Comparison of ENCODE assay signal across 8 cellular contexts in the genomic region with DNA sequence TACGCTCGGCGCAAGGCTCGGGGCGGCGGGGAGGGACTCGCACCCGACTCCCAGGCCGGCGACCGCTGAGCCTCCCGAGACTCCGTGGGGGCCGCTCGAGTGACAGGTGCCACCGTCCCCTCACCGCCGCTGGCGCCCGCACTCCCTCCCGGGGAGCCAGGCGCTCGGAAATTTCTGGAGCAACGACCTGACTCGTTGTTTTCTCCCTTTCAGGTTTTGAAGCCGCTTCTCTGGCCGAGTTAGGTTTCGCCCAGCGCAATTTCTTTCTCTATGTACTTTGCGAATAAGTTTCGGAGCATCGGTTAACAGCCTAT.
DNase-seq lines count a peak whose midpoint lies in the region; ATAC-seq and TF ChIP-seq lines count a peak whose summit lies in the region.
"Not testable (repeated sequence)": the region's sequence is repeated elsewhere in the genome, so short reads cannot be mapped to it uniquely, and the experiment has no call there.

No MANE protein-coding gene starts in this region.

- not testable (repeated sequence) for H3K36me3 ChIP-seq in CD8-positive, alpha-beta T cell (ENCODE audit: insufficient read depth, low read length)
- peaks cover 15% of the 10 kb centered on the region for H3K36me3 ChIP-seq in neuron (ENCODE audit: insufficient read depth, low read length)

- TF ChIP-seq CTCF in CD8-positive, alpha-beta T cell (IDR thresholded peaks at IDR 0.05); cardiac fibroblast (IDR thresholded peaks at IDR 0.05; ENCODE audit: low read depth, low read length): not testable (repeated sequence)

- peaks cover 18% of the 10 kb centered on the region for H3K4me1 ChIP-seq in CD8-positive, alpha-beta T cell (ENCODE audit: insufficient read depth, low read length)
- not testable (repeated sequence) for H3K4me1 ChIP-seq in neuron (ENCODE audit: insufficient read depth, low read length)

- peak overlapping the region; percentile 84 for H3K27ac Mint-ChIP-seq in CD8-positive, alpha-beta T cell
- H3K27ac Mint-ChIP-seq in activated CD4-positive, alpha-beta memory T cell treated with anti-CD3 and anti-CD28 coated beads for 36 hours, result not testable (repeated sequence)
- H3K27ac Mint-ChIP-seq in stimulated activated memory B cell treated with anti-CD40 and anti-IgM and Interleukin-4, amounts not matched to agents 10 μg/mL and 1 μg/mL and 100 μg/mL, for 72 hours, result peak overlapping the region; percentile 69

- POLR2A ChIA-PET in CD8-positive, alpha-beta T cell (lab: Charles Lee); HEK293T (lab: Yijun Ruan, JAX); activated CD4-positive, alpha-beta memory T cell treated with anti-CD3 and anti-CD28 coated beads for 36 hours (lab: Charles Lee): not testable (repeated sequence)

- peak; percentile 16 for ATAC-seq in CD8-positive, alpha-beta T cell
- not testable (repeated sequence) for ATAC-seq in stimulated activated memory B cell treated with anti-CD40 and anti-IgM and Interleukin-4, amounts not matched to agents 10 μg/mL and 1 μg/mL and 100 μg/mL, for 72 hours

- H3K9me3 ChIP-seq in CD8-positive, alpha-beta T cell (ENCODE audit: low read length); neuron (ENCODE audit: low read length): not testable (repeated sequence)

- DNase-seq in CD8-positive, alpha-beta T cell, result peak in 5 of 7 experiments; percentile 6 to 43 (median 26)
- DNase-seq in HEK293T (ENCODE audit: extremely low spot score) (peak; percentile 11), NCI-H2227 (lab: John Stamatoyannopoulos, UW; ENCODE audit: unreplicated experiment) (peak; percentile 33), cardiac fibroblast (ENCODE audit: low read depth in 2 of 2) (peak; percentile 1 to 11), hepatic stellate cell (ENCODE audit: low spot score) (peak; percentile 2)
- DNase-seq in activated CD4-positive, alpha-beta memory T cell treated with anti-CD3 and anti-CD28 coated beads for 36 hours, result peak; percentile 55

- peak overlapping the region; percentile 64 for H3K27ac ChIP-seq in CD8-positive, alpha-beta T cell (ENCODE audit: low read depth, low read length)

- H3K9me3 Mint-ChIP-seq in CD8-positive, alpha-beta T cell; activated CD4-positive, alpha-beta memory T cell treated with anti-CD3 and anti-CD28 coated beads for 36 hours; stimulated activated memory B cell treated with anti-CD40 and anti-IgM and Interleukin-4, amounts not matched to agents 10 μg/mL and 1 μg/mL and 100 μg/mL, for 72 hours: not testable (repeated sequence)

- H3K27me3 ChIP-seq in CD8-positive, alpha-beta T cell (ENCODE audit: insufficient read depth, low read length); neuron (ENCODE audit: insufficient read depth, low read length): not testable (repeated sequence)

- peak overlapping the region; percentile 59 for H3K4me3 ChIP-seq in CD8-positive, alpha-beta T cell (ENCODE audit: low read depth, low read length)
- peak overlapping the region; percentile 64 to 66 for H3K4me3 ChIP-seq in cardiac fibroblast (replicated peaks in 1 of 2; ENCODE audit: low read depth in 2 of 2, low read length in 2 of 2)
- H3K4me3 ChIP-seq in neuron (ENCODE audit: low read length), result peak overlapping the region; percentile 93

- CTCF ChIA-PET in CD8-positive, alpha-beta T cell (lab: Charles Lee), result interaction anchor here (0.6 kb wide), 1 partner anchor 107 kb away, joined by 3 read pairs; no protein-coding TSS in a partner anchor
- CTCF ChIA-PET in HEK293T (lab: Yijun Ruan, JAX); activated CD4-positive, alpha-beta memory T cell treated with anti-CD3 and anti-CD28 coated beads for 36 hours (lab: Charles Lee): not testable (repeated sequence)

- peak overlapping the region; percentile 86 for H3K4me3 Mint-ChIP-seq in CD8-positive, alpha-beta T cell
- H3K4me3 Mint-ChIP-seq in activated CD4-positive, alpha-beta memory T cell treated with anti-CD3 and anti-CD28 coated beads for 36 hours, result peak overlapping the region; percentile 76
- H3K4me3 Mint-ChIP-seq in stimulated activated memory B cell treated with anti-CD40 and anti-IgM and Interleukin-4, amounts not matched to agents 10 μg/mL and 1 μg/mL and 100 μg/mL, for 72 hours, result peak overlapping the region; percentile 79

- peak overlapping the region; percentile 77 for H2AFZ ChIP-seq in neuron (ENCODE audit: low read depth, low read length)

- peaks cover 12% of the 10 kb centered on the region for H3K36me3 Mint-ChIP-seq in CD8-positive, alpha-beta T cell
- peaks cover 14% of the 10 kb centered on the region for H3K36me3 Mint-ChIP-seq in activated CD4-positive, alpha-beta memory T cell treated with anti-CD3 and anti-CD28 coated beads for 36 hours
- peaks cover 14% of the 10 kb centered on the region for H3K36me3 Mint-ChIP-seq in stimulated activated memory B cell treated with anti-CD40 and anti-IgM and Interleukin-4, amounts not matched to agents 10 μg/mL and 1 μg/mL and 100 μg/mL, for 72 hours

- H3K4me1 Mint-ChIP-seq in CD8-positive, alpha-beta T cell (ENCODE audit: low read depth), result peaks cover 13% of the 10 kb centered on the region
- not testable (repeated sequence) for H3K4me1 Mint-ChIP-seq in activated CD4-positive, alpha-beta memory T cell treated with anti-CD3 and anti-CD28 coated beads for 36 hours (ENCODE audit: low read depth)
- peaks cover 19% of the 10 kb centered on the region for H3K4me1 Mint-ChIP-seq in stimulated activated memory B cell treated with anti-CD40 and anti-IgM and Interleukin-4, amounts not matched to agents 10 μg/mL and 1 μg/mL and 100 μg/mL, for 72 hours

- intact Hi-C loops in CD8-positive, alpha-beta T cell (cut with DNase I, micrococcal nuclease), result loop anchor here (1.0 to 10.0 kb wide), 6 partner anchors 63 to 1821 kb away; partner anchors contain the start of genes GAS1 (in 1 of the 2), HNRNPK (in 1 of the 2), ISCA1 (in 1 of the 2) and NAA35 (in 1 of the 2)
- intact Hi-C loops in activated CD4-positive, alpha-beta memory T cell treated with anti-CD3 and anti-CD28 coated beads for 36 hours (cut with micrococcal nuclease), result loop anchor here (1.0 to 10.0 kb wide), 3 partner anchors 63 to 549 kb away; partner anchors contain the start of genes NAA35 and TUT7

- H3K27me3 Mint-ChIP-seq in CD8-positive, alpha-beta T cell (ENCODE audit: low read depth); activated CD4-positive, alpha-beta memory T cell treated with anti-CD3 and anti-CD28 coated beads for 36 hours; stimulated activated memory B cell treated with anti-CD40 and anti-IgM and Interleukin-4, amounts not matched to agents 10 μg/mL and 1 μg/mL and 100 μg/mL, for 72 hours: not testable (repeated sequence)

Comparison
In these comparisons a context has a peak if more than half of its experiments do, and no peak if none do; other contexts are left out.
1. DNase-seq: peak in every context shown above with its lines; median percentile 55 in activated CD4-positive, alpha-beta memory T cell treated with anti-CD3 and anti-CD28 coated beads for 36 hours; 33 in NCI-H2227; 26 in CD8-positive, alpha-beta T cell; 11 in HEK293T; 6 in cardiac fibroblast; 2 in hepatic stellate cell.